22 cellular contexts compared by ENCODE assay signal in genomic region chr7:128202287-128202957, GRCh38. TPM values are rescaled to one million over a fixed set of nuclear protein-coding genes. Genes with fewer than 3 reads are reported as not detected.
DNase-seq lines count a peak whose midpoint lies in the region; ATAC-seq and TF ChIP-seq lines count a peak whose summit lies in the region.
"Had no signal": no experiment of that assay in that cellular context is flagged by ENCODE, and none has a peak within 500 bp of the region (broad histone marks: within the 10 kb centered on the region; RNA-seq: fewer than 3 reads in every experiment).

No MANE protein-coding gene starts in this region.

- no peak for ATAC-seq in GM23338
- ATAC-seq in naive thymus-derived CD4-positive, alpha-beta T cell: no peak
- ATAC-seq: CD8-positive, alpha-beta T cell had no signal

- POLR2A ChIA-PET in naive thymus-derived CD4-positive, alpha-beta T cell (lab: Charles Lee): no interaction called here
- POLR2A ChIA-PET in A673 (lab: Charles Lee; ENCODE audit: low non-redundant PET): no interaction called here

- H2AFZ ChIP-seq in GM23338: no peak overlapping the region; the same call in 1 of the 2 replicates

- BruUV-seq in A673 (replicated peaks; lab: Mats Ljungman, UMichigan): no TSS peak

- no peaks in the 10 kb centered on the region for H3K36me3 ChIP-seq in GM23338 (ENCODE audit: insufficient read depth)
- no peaks in the 10 kb centered on the region for H3K36me3 ChIP-seq in naive thymus-derived CD4-positive, alpha-beta T cell (ENCODE audit: control insufficient read depth in 2 of 3, insufficient read depth in 3 of 3, low read length in 3 of 3)
- no peaks in the 10 kb centered on the region for H3K36me3 ChIP-seq in A673 (ENCODE audit: insufficient read depth, low read length, poor library complexity, severe bottlenecking)
- H3K36me3 ChIP-seq: vagina had no signal

- peaks cover 45% of the 10 kb centered on the region for H3K27me3 Mint-ChIP-seq in GM23338 (ENCODE audit: insufficient read depth, low read depth, poor library complexity)
- H3K27me3 Mint-ChIP-seq in naive thymus-derived CD4-positive, alpha-beta T cell: peaks cover 40 to 54% (median 50%) of the 10 kb centered on the region in 5 donors

- peak overlapping the region; percentile 71; the same call in 2 of the 3 replicates for H3K4me3 Mint-ChIP-seq in GM23338
- peak overlapping the region in 9 of 10 donors; percentile 58 to 91 (median 75) for H3K4me3 Mint-ChIP-seq in naive thymus-derived CD4-positive, alpha-beta T cell

- intact Hi-C loops in dorsolateral prefrontal cortex (cut with DNase I): loop anchor here in 1 of 2 donors (10.0 kb wide), 1 partner anchor 618 kb away; the partner anchor contains the start of genes ARF5 and GCC1
- intact Hi-C loops in naive thymus-derived CD4-positive, alpha-beta T cell (cut with micrococcal nuclease): loop anchor here in 1 of 2 donors (10.0 kb wide), 2 partner anchors 168 to 698 kb away; partner anchors contain the start of gene LRRC4
- intact Hi-C loops in A673 (cut with micrococcal nuclease; ENCODE audit: unreplicated experiment): no loop called here

- H3K9me2 ChIP-seq in GM23338 (ENCODE audit: insufficient read depth): no peaks in the 10 kb centered on the region

- DNase-seq in GM23338 (ENCODE audit: low spot score) (no peak), NCI-H524 treated with DMSO at 0.1 percent for 48 hours (lab: John Stamatoyannopoulos, UW) (peak; percentile 73), dorsolateral prefrontal cortex (no peak), A673 (ENCODE audit: low spot score) (no peak), T1000 (lab: John Stamatoyannopoulos, UW) (no peak), NCI-H2196 treated with DMSO at 0.1 percent for 48 hours (lab: John Stamatoyannopoulos, UW; ENCODE audit: unreplicated experiment) (no peak)
- DNase-seq in naive thymus-derived CD4-positive, alpha-beta T cell: no peak
- DNase-seq: activated CD4-positive, alpha-beta T cell treated with anti-CD3 and anti-CD28 coated beads for 4 hours; endodermal cell; HCEC 1CT; KG1; mesenchymal stem cell; NCI-H187; NCI-H748 treated with DMSO at 0.1 percent for 48 hours; OCI-M1; SHP77; T-helper 1 cell had no signal

- H3K4me2 ChIP-seq in GM23338: peak overlapping the region; percentile 90

- no peaks in the 10 kb centered on the region for H3K79me2 ChIP-seq in GM23338 (replicated peaks; ENCODE audit: insufficient read depth)

- peaks cover 18% of the 10 kb centered on the region for H3K4me1 Mint-ChIP-seq in GM23338
- peaks cover 4 to 23% (median 21%) of the 10 kb centered on the region in 7 donors for H3K4me1 Mint-ChIP-seq in naive thymus-derived CD4-positive, alpha-beta T cell

- CTCF ChIA-PET in naive thymus-derived CD4-positive, alpha-beta T cell (lab: Charles Lee): no interaction called here
- CTCF ChIA-PET in A673 (lab: Charles Lee): no interaction called here

- 0 out of 2 replicates have a peak, but pooled peaks cover 3% of the 10 kb centered on the region for H3F3A ChIP-seq in GM23338 (replicated peaks; ENCODE audit: low read depth)

- no peak overlapping the region for H3K27ac Mint-ChIP-seq in GM23338
- no peak overlapping the region for H3K27ac Mint-ChIP-seq in naive thymus-derived CD4-positive, alpha-beta T cell
- H3K27ac Mint-ChIP-seq: CD8-positive, alpha-beta T cell; endodermal cell had no signal

- H3K4me3 ChIP-seq in GM23338 (no peak overlapping the region), dorsolateral prefrontal cortex (peak overlapping the region in 5 of 59 donors; percentile 34 to 61 (median 54)), A673 (ENCODE audit: low read depth, low read length, poor library complexity, severe bottlenecking) (no peak overlapping the region)
- no peak overlapping the region for H3K4me3 ChIP-seq in naive thymus-derived CD4-positive, alpha-beta T cell (ENCODE audit: low read length)
- H3K4me3 ChIP-seq: vagina had no signal

- no peaks in the 10 kb centered on the region; the same call in 2 of the 3 replicates for H3K36me3 Mint-ChIP-seq in GM23338 (ENCODE audit: low read depth)
- H3K36me3 Mint-ChIP-seq in naive thymus-derived CD4-positive, alpha-beta T cell: peaks cover 0 to 7% (median 0%) of the 10 kb centered on the region in 5 donors
- H3K36me3 Mint-ChIP-seq: brain; CD8-positive, alpha-beta T cell had no signal

- H3K9me3 Mint-ChIP-seq in GM23338: no peaks in the 10 kb centered on the region; the same call in 2 of the 3 replicates
- H3K9me3 Mint-ChIP-seq in naive thymus-derived CD4-positive, alpha-beta T cell: peaks cover 0 to 3% (median 0%) of the 10 kb centered on the region in 11 donors
- H3K9me3 Mint-ChIP-seq: CD8-positive, alpha-beta T cell; endodermal cell had no signal

- H3K9me3 ChIP-seq in naive thymus-derived CD4-positive, alpha-beta T cell (ENCODE audit: control insufficient read depth in 2 of 3, low read length in 3 of 3): no peaks in the 10 kb centered on the region
- no peaks in the 10 kb centered on the region for H3K9me3 ChIP-seq in A673 (ENCODE audit: low read depth, low read length, poor library complexity, severe bottlenecking)
- H3K9me3 ChIP-seq: vagina had no signal

- no peaks in the 10 kb centered on the region for H4K20me1 ChIP-seq in GM23338 (replicated peaks; ENCODE audit: insufficient read depth)

- H3K27ac ChIP-seq in GM23338 (ENCODE audit: low read depth) (no peak overlapping the region), dorsolateral prefrontal cortex (peak overlapping the region in 32 of 59 donors; percentile 6 to 81 (median 56)), A673 (ENCODE audit: low read depth, low read length, poor library complexity, severe bottlenecking) (no peak overlapping the region)
- no peak overlapping the region for H3K27ac ChIP-seq in naive thymus-derived CD4-positive, alpha-beta T cell (ENCODE audit: low read depth, low read length)
- H3K27ac ChIP-seq: vagina had no signal

- H3K27me3 ChIP-seq in GM23338 (ENCODE audit: insufficient read depth) (peaks cover 67% of the 10 kb centered on the region), dorsolateral prefrontal cortex (peaks cover 0 to 29% (median 4%) of the 10 kb centered on the region in 45 donors), A673 (replicated peaks; ENCODE audit: insufficient read depth, low read depth, low read length, poor library complexity) (peaks cover 41% of the 10 kb centered on the region)
- H3K27me3 ChIP-seq in naive thymus-derived CD4-positive, alpha-beta T cell (ENCODE audit: control insufficient read depth in 2 of 2, insufficient read depth in 2 of 2, low read length in 2 of 2): peaks cover 0 to 23% of the 10 kb centered on the region in 2 donors
- H3K27me3 ChIP-seq: vagina had no signal

- no peak for TF ChIP-seq CTCF in GM23338 (conservative IDR thresholded peaks at IDR 0.05; ENCODE audit: low read depth in 2 of 2)
- TF ChIP-seq CTCF in dorsolateral prefrontal cortex (IDR thresholded peaks at IDR 0.05 in 54 of 56, conservative IDR thresholded peaks at IDR 0.05 in 2 of 56; ENCODE audit: low read depth in 1 of 56, partially characterized antibody in 56 of 56): no peak
- no peak for TF ChIP-seq CTCF in A673 (conservative IDR thresholded peaks at IDR 0.05; ENCODE audit: low read depth, low read length)

- H3K4me1 ChIP-seq in GM23338 (ENCODE audit: insufficient read depth) (peaks cover 14% of the 10 kb centered on the region), A673 (ENCODE audit: insufficient read depth, low read length, poor library complexity, severe bottlenecking) (no peaks in the 10 kb centered on the region)
- peaks cover 0 to 8% of the 10 kb centered on the region in 2 donors for H3K4me1 ChIP-seq in naive thymus-derived CD4-positive, alpha-beta T cell (ENCODE audit: control insufficient read depth in 2 of 2, insufficient read depth in 2 of 2, low read length in 2 of 2)

TF ChIP-seq in GM23338, 12 proteins besides CTCF, POLR2A, EP300 and RAD21 (continues in another document):
- TF ChIP-seq ZNF331 (CRISPR knock-in tag; IDR thresholded peaks at IDR 0.05; ENCODE audit: low read depth) (no peak), STAT1 (IDR thresholded peaks at IDR 0.05; ENCODE audit: unreplicated experiment) (no peak), NANOG (IDR thresholded peaks at IDR 0.05; ENCODE audit: borderline replicate concordance) (no peak), REST (IDR thresholded peaks at IDR 0.05; ENCODE audit: unreplicated experiment) (no peak), JUNB (IDR thresholded peaks at IDR 0.05; ENCODE audit: unreplicated experiment) (no peak), EZH2phosphoT487 (IDR thresholded peaks at IDR 0.05; ENCODE audit: unreplicated experiment) (no peak), EZH2 (IDR thresholded peaks at IDR 0.05; ENCODE audit: low read depth, unreplicated experiment) (no peak)

RNA-seq across cellular contexts. Expression of gene LEP, which starts 38.7 kb away (rescaled TPM):
- not detected in 2 replicates for total RNA-seq in GM23338 (2014; rRNA removed; shearing (Covaris generic))
- polyA plus RNA-seq in GM23338 (2016; fragmentation: Nextera tagmentation; extraction: Ambion mirVana): not detected in 2 replicates
- total RNA-seq in dorsolateral prefrontal cortex (under 1 TPM in 2 of 120 experiments, not detected in 118; 0.12 to 0.18 TPM), A673 (2021) (not detected in 2 replicates)
- under 1 TPM in 1 of 5 experiments, not detected in 4; 0.10 TPM for total RNA-seq in naive thymus-derived CD4-positive, alpha-beta T cell
- not detected for polyA plus RNA-seq in naive thymus-derived CD4-positive, alpha-beta T cell
- total RNA-seq: CD8-positive, alpha-beta T cell; endodermal cell; temporal lobe had no signal
- polyA plus RNA-seq: neural cell had no signal

Comparison
In these comparisons a context has a peak if more than half of its experiments do, and no peak if none do; other contexts are left out.
1. H3K27ac ChIP-seq: peak in dorsolateral prefrontal cortex (32 of 59); none in GM23338 (single experiment), naive thymus-derived CD4-positive, alpha-beta T cell (single experiment) and A673 (single experiment).